ENCODE assay signal across 2 cellular contexts in the genomic region with DNA sequence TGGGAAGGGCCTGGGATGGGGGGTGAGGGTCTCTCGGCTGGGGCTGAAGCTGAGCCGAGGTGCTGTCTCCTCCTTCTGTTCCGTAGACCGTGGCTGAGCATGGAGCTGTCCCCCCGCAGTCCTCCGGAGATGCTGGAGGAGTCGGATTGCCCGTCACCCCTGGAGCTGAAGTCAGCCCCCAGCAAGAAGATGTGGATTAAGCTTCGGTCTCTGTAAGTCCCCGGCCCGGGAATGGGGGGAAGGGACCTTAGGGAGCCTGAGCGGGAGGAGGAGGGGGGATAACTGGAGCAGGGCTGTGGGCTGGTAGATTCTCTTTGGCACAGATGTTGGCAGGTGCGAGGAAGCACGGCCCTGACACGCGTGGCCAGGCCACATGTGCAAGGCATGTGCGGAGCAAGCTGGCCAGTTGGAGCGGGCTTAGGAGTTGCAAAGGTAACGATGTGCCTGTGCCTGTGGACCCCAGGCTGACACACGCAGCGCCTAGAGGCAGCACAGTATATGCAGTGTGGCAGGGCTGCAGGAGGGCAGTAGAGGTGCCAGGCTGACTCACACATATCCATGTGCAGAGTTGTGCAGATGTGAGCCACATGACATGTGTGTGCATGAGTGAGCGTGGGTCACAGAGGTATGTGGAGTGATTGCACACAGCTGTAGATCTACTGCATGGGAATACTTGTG.
TF ChIP-seq lines count a peak whose summit lies in the region.

No MANE protein-coding gene starts in this region.

TF ChIP-seq in K562, 482 proteins besides CTCF, POLR2A, EP300 and RAD21:
- TF ChIP-seq, protein P1, sequence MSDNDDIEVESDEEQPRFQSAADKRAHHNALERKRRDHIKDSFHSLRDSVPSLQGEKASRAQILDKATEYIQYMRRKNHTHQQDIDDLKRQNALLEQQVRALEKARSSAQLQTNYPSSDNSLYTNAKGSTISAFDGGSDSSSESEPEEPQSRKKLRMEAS (CRISPR knock-in tag; IDR thresholded peaks at IDR 0.05), result 0 out of 2 replicates have a peak, but pooled peaks have one; percentile 18
- no peak for TF ChIP-seq ATF1 (CRISPR knock-in tag; IDR thresholded peaks at IDR 0.05)
- TF ChIP-seq ATF1 (tag; IDR thresholded peaks at IDR 0.05), result no peak

TF ChIP-seq in liver, 16 proteins besides CTCF, POLR2A, EP300 and RAD21:
- no peak for TF ChIP-seq YY1 (IDR thresholded peaks at IDR 0.05)
- TF ChIP-seq JUND (IDR thresholded peaks at IDR 0.05), result no peak
- TF ChIP-seq RXRA (IDR thresholded peaks at IDR 0.05), result no peak
- TF ChIP-seq, protein P2, sequence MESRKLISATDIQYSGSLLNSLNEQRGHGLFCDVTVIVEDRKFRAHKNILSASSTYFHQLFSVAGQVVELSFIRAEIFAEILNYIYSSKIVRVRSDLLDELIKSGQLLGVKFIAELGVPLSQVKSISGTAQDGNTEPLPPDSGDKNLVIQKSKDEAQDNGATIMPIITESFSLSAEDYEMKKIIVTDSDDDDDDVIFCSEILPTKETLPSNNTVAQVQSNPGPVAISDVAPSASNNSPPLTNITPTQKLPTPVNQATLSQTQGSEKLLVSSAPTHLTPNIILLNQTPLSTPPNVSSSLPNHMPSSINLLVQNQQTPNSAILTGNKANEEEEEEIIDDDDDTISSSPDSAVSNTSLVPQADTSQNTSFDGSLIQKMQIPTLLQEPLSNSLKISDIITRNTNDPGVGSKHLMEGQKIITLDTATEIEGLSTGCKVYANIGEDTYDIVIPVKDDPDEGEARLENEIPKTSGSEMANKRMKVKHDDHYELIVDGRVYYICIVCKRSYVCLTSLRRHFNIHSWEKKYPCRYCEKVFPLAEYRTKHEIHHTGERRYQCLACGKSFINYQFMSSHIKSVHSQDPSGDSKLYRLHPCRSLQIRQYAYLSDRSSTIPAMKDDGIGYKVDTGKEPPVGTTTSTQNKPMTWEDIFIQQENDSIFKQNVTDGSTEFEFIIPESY (IDR thresholded peaks at IDR 0.05), result no peak
- TF ChIP-seq HNF4G (IDR thresholded peaks at IDR 0.05), result no peak
- TF ChIP-seq GABPA (IDR thresholded peaks at IDR 0.05 in 1 of 2, conservative IDR thresholded peaks at IDR 0.05 in 1 of 2), result no peak
- no peak for TF ChIP-seq TAF1 (conservative IDR thresholded peaks at IDR 0.05)
- no peak for TF ChIP-seq EGR1 (IDR thresholded peaks at IDR 0.05; ENCODE audit: low read depth in 2 of 2)
- TF ChIP-seq, protein P3, sequence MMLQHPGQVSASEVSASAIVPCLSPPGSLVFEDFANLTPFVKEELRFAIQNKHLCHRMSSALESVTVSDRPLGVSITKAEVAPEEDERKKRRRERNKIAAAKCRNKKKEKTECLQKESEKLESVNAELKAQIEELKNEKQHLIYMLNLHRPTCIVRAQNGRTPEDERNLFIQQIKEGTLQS (IDR thresholded peaks at IDR 0.05), result no peak
- no peak for TF ChIP-seq NR2F2 (IDR thresholded peaks at IDR 0.05)
- TF ChIP-seq, protein P1 (IDR thresholded peaks at IDR 0.05), result no peak
- no peak for TF ChIP-seq SP1 (IDR thresholded peaks at IDR 0.05)
- TF ChIP-seq FOXA2 (IDR thresholded peaks at IDR 0.05), result no peak
- TF ChIP-seq HNF4A (conservative IDR thresholded peaks at IDR 0.05), result no peak
- TF ChIP-seq FOXA1 (IDR thresholded peaks at IDR 0.05), result no peak
- TF ChIP-seq, protein P4, sequence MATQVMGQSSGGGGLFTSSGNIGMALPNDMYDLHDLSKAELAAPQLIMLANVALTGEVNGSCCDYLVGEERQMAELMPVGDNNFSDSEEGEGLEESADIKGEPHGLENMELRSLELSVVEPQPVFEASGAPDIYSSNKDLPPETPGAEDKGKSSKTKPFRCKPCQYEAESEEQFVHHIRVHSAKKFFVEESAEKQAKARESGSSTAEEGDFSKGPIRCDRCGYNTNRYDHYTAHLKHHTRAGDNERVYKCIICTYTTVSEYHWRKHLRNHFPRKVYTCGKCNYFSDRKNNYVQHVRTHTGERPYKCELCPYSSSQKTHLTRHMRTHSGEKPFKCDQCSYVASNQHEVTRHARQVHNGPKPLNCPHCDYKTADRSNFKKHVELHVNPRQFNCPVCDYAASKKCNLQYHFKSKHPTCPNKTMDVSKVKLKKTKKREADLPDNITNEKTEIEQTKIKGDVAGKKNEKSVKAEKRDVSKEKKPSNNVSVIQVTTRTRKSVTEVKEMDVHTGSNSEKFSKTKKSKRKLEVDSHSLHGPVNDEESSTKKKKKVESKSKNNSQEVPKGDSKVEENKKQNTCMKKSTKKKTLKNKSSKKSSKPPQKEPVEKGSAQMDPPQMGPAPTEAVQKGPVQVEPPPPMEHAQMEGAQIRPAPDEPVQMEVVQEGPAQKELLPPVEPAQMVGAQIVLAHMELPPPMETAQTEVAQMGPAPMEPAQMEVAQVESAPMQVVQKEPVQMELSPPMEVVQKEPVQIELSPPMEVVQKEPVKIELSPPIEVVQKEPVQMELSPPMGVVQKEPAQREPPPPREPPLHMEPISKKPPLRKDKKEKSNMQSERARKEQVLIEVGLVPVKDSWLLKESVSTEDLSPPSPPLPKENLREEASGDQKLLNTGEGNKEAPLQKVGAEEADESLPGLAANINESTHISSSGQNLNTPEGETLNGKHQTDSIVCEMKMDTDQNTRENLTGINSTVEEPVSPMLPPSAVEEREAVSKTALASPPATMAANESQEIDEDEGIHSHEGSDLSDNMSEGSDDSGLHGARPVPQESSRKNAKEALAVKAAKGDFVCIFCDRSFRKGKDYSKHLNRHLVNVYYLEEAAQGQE (IDR thresholded peaks at IDR 0.05), result no peak
